In genomic region chr11:62552465-62552782, GRCh38 we compare ENCODE assay signal across 8 cellular contexts. TPM values are rescaled to one million over a fixed set of nuclear protein-coding genes. Genes with fewer than 3 reads are reported as not detected.
DNase-seq lines count a peak whose midpoint lies in the region; ATAC-seq and TF ChIP-seq lines count a peak whose summit lies in the region.

No MANE protein-coding gene starts in this region.

- no peaks in the 10 kb centered on the region for H3K79me2 ChIP-seq in OCI-LY7 (ENCODE audit: insufficient read depth, low read depth, low read length)

- H3K4me3 ChIP-seq in A673 (ENCODE audit: low read depth, low read length, poor library complexity, severe bottlenecking) (no peak overlapping the region), cardiac fibroblast (replicated peaks in 1 of 2; ENCODE audit: low read depth in 2 of 2, low read length in 2 of 2) (no peak overlapping the region), mucosa of stomach (ENCODE audit: low read length) (peak overlapping the region; percentile 33), OCI-LY7 (ENCODE audit: low read depth, low read length, poor library complexity, severe bottlenecking) (no peak overlapping the region)

- H3K9me3 ChIP-seq in A673 (ENCODE audit: low read depth, low read length, poor library complexity, severe bottlenecking) (no peaks in the 10 kb centered on the region), KOPT-K1 (ENCODE audit: insufficient read depth, low read length, poor library complexity, severe bottlenecking) (no peaks in the 10 kb centered on the region), mucosa of stomach (ENCODE audit: control insufficient read depth, low read length) (no peaks in the 10 kb centered on the region), OCI-LY7 (ENCODE audit: low read length) (no peaks in the 10 kb centered on the region)

- H3K4me1 ChIP-seq in A673 (ENCODE audit: insufficient read depth, low read length, poor library complexity, severe bottlenecking) = peaks cover 62% of the 10 kb centered on the region
- H3K4me1 ChIP-seq in mucosa of stomach (ENCODE audit: control insufficient read depth, insufficient read depth, low read length) = peaks cover 98% of the 10 kb centered on the region
- peaks cover 32% of the 10 kb centered on the region for H3K4me1 ChIP-seq in OCI-LY7 (ENCODE audit: insufficient read depth, low read length, poor library complexity, severe bottlenecking)

- H2AFZ ChIP-seq in OCI-LY7 (ENCODE audit: low read length) = no peak overlapping the region

- H3K4me2 ChIP-seq in OCI-LY7 (ENCODE audit: low read length) = no peak overlapping the region

- TF ChIP-seq CTCF in A673 (conservative IDR thresholded peaks at IDR 0.05; ENCODE audit: low read depth, low read length) = no peak
- TF ChIP-seq CTCF in cardiac fibroblast (IDR thresholded peaks at IDR 0.05; ENCODE audit: low read depth, low read length) = no peak
- no peak for TF ChIP-seq CTCF in OCI-LY7 (conservative IDR thresholded peaks at IDR 0.05; ENCODE audit: low read length)

- POLR2A ChIA-PET in A673 (lab: Charles Lee; ENCODE audit: low non-redundant PET) = interaction anchor here (0.6 kb wide), 1 partner anchor 64 kb away, joined by 3 read pairs; no protein-coding TSS in a partner anchor
- POLR2A ChIA-PET in OCI-LY7 (lab: Charles Lee) = interaction anchor here (0.6 to 0.7 kb wide), 3 partner anchors 15 to 22 kb away, joined by 3 to 5 read pairs (median 3); partner anchors contain the start of gene EEF1G

- DNase-seq in A673 (ENCODE audit: low spot score) (peak; percentile 80), cardiac fibroblast (ENCODE audit: low read depth in 2 of 2) (peak; percentile 51 to 60), germinal center (ENCODE audit: low spot score) (no peak), OCI-LY7 (ENCODE audit: low spot score) (no peak)

- H3K27ac ChIP-seq in A673 (ENCODE audit: low read depth, low read length, poor library complexity, severe bottlenecking) = peak overlapping the region; percentile 90
- H3K27ac ChIP-seq in KOPT-K1 (ENCODE audit: low read depth, low read length, poor library complexity, severe bottlenecking) = peak overlapping the region; percentile 84
- no peak overlapping the region for H3K27ac ChIP-seq in OCI-LY7 (ENCODE audit: low read depth, low read length, poor library complexity, severe bottlenecking)

- H3K27me3 ChIP-seq in A673 (replicated peaks; ENCODE audit: insufficient read depth, low read depth, low read length, poor library complexity) (no peaks in the 10 kb centered on the region), mucosa of stomach (ENCODE audit: control insufficient read depth, insufficient read depth, low read length) (no peaks in the 10 kb centered on the region)

- no TSS peak for BruUV-seq in A673 (replicated peaks; lab: Mats Ljungman, UMichigan)
- BruUV-seq in OCI-LY7 (replicated peaks; lab: Mats Ljungman, UMichigan) = no TSS peak

- no peaks in the 10 kb centered on the region for H3K9me2 ChIP-seq in OCI-LY7 (ENCODE audit: insufficient read depth, low read length)

- H4K20me1 ChIP-seq in OCI-LY7 (ENCODE audit: insufficient read depth, low read length) = no peaks in the 10 kb centered on the region

- ATAC-seq in HG03097 (IDR thresholded peaks at IDR 0.05; ENCODE audit: low FRiP score, unreplicated experiment) (no peak), HG03521 (IDR thresholded peaks at IDR 0.05; ENCODE audit: unreplicated experiment) (no peak)

- peak overlapping the region; percentile 81 for H3K9ac ChIP-seq in mucosa of stomach (ENCODE audit: low read length)

- CTCF ChIA-PET in A673 (lab: Charles Lee) = interaction anchor here (1.9 to 2.5 kb wide), 2 partner anchors 10 to 128 kb away, joined by 9 to 14 read pairs; no protein-coding TSS in a partner anchor
- CTCF ChIA-PET in OCI-LY7 (lab: Charles Lee; ENCODE audit: unreplicated experiment) = interaction anchor here (0.9 kb wide), 1 partner anchor 9 kb away, joined by 3 read pairs; no protein-coding TSS in a partner anchor

- intact Hi-C loops in A673 (cut with micrococcal nuclease; ENCODE audit: unreplicated experiment) = no loop called here
- intact Hi-C loops in OCI-LY7 (cut with micrococcal nuclease; ENCODE audit: unreplicated experiment) = no loop called here

- H3K36me3 ChIP-seq in A673 (ENCODE audit: insufficient read depth, low read length, poor library complexity, severe bottlenecking) (peaks cover 7% of the 10 kb centered on the region), KOPT-K1 (ENCODE audit: insufficient read depth, low read length) (peaks cover 8% of the 10 kb centered on the region), mucosa of stomach (ENCODE audit: control insufficient read depth, insufficient read depth, low read length) (no peaks in the 10 kb centered on the region), OCI-LY7 (ENCODE audit: insufficient read depth, low read length) (peaks cover 40% of the 10 kb centered on the region)

RNA-seq across cellular contexts. Expression of gene AHNAK, which starts 5.8 kb away (rescaled TPM):
- 71.7 and 73.0 TPM in 2 replicates for total RNA-seq in A673 (2021)
- total RNA-seq in OCI-LY7 (2014; rRNA removed; shearing (Covaris generic)) = 0.08 and 0.28 TPM in 2 replicates
- total RNA-seq in OCI-LY7 (2022) = 0.21 and 0.30 TPM in 2 replicates

RNA-seq across cellular contexts. Expression of gene EEF1G, which starts 21.3 kb away (rescaled TPM):
- total RNA-seq in A673 (2021) = 1,804 and 1,817 TPM in 2 replicates
- total RNA-seq in OCI-LY7 (2014; rRNA removed; shearing (Covaris generic)) = 2,328 and 2,651 TPM in 2 replicates
- total RNA-seq in OCI-LY7 (2022) = 1,778 and 1,903 TPM in 2 replicates

RNA-seq across cellular contexts. Expression of gene TUT1, which starts 38.9 kb away (rescaled TPM):
- total RNA-seq in A673 (2021) (27.3 and 27.6 TPM in 2 replicates), OCI-LY7 (2022) (38.2 and 40.4 TPM in 2 replicates)
- 15.6 and 22.5 TPM in 2 replicates for total RNA-seq in OCI-LY7 (2014; rRNA removed; shearing (Covaris generic))

RNA-seq across cellular contexts. Expression of gene MTA2, which starts 49.2 kb away (rescaled TPM):
- total RNA-seq in A673 (2021) (241 and 243 TPM in 2 replicates), OCI-LY7 (2022) (162 and 174 TPM in 2 replicates)
- 130 and 133 TPM in 2 replicates for total RNA-seq in OCI-LY7 (2014; rRNA removed; shearing (Covaris generic))

Comparison
In these comparisons a context has a peak if more than half of its experiments do, and no peak if none do; other contexts are left out.
1. DNase-seq: peak in A673 (single experiment) and cardiac fibroblast (2 of 2); none in germinal center (single experiment) and OCI-LY7 (single experiment).
2. RNA of gene AHNAK, which starts 5.8 kb away (total RNA-seq): 71.7 to 73.0 TPM in A673; 0.08 to 0.30 TPM in OCI-LY7; every median in the first group is over 10 times any median in the second.